In the genomic region with DNA sequence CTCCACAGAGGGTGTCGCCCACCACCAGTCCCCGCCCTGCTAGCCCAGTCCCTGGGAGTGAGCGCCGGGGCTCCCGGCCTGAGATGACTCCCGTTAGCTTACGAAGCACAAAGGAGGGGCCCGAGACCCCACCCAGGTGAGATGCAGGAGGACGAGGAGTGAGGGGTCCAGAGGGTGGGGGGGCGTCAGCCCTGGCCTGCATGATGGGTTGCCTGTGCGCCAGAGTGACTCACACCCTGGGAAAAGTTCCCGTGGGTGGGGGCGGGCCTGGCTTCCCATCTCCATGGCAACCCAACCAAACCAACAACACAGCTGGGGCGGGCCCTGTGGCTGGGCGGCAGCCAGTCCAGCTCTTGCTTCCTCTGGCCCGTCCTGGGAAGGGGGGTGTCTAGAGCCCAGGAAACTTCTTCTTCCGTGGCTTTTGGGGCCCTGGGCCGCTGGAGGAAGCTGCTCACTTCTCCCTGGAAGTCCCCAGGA, we compare ENCODE assay signal across 8 cellular contexts. TPM values are rescaled to one million over a fixed set of nuclear protein-coding genes. Genes with fewer than 3 reads are reported as not detected.
A peak's percentile ranks its signal among the peaks of the same experiment; 100 is the strongest.
DNase-seq lines count a peak whose midpoint lies in the region; ATAC-seq and TF ChIP-seq lines count a peak whose summit lies in the region.

No MANE protein-coding gene starts in this region.

- POLR2A ChIA-PET in OCI-LY7 (lab: Charles Lee), result no interaction called here

- BruUV-seq in OCI-LY7 (replicated peaks; lab: Mats Ljungman, UMichigan), result no TSS peak

- peak in 13 of 14 donors; percentile 46 to 96 (median 84) for DNase-seq in C1 segment of cervical spinal cord (lab: John Stamatoyannopoulos, UW)
- peak; percentile 74 for DNase-seq in SKM-1 treated with dmso at 0.1 percent for 144 hours (lab: John Stamatoyannopoulos, UW; ENCODE audit: unreplicated experiment)
- DNase-seq in astrocyte of the spinal cord (ENCODE audit: low read depth, low spot score), result peak; percentile 98
- DNase-seq in hepatocyte (ENCODE audit: low spot score), result peak; percentile 97
- peak; percentile 98 for DNase-seq in sigmoid colon
- no peak for DNase-seq in NCI-H128 (lab: John Stamatoyannopoulos, UW; ENCODE audit: unreplicated experiment)
- DNase-seq in OCI-LY7 (ENCODE audit: low spot score), result no peak

- CTCF ChIA-PET in OCI-LY7 (lab: Charles Lee; ENCODE audit: unreplicated experiment), result no interaction called here

- peak in 1 of 4 donors; percentile 37 for TF ChIP-seq EP300 in sigmoid colon (IDR thresholded peaks at IDR 0.05)

- in situ Hi-C loops in astrocyte of the spinal cord (cut with HindIII; ENCODE audit: low sequenced_read_pairs), result no loop called here

- ATAC-seq in HG03354 (IDR thresholded peaks at IDR 0.05; ENCODE audit: poor library complexity, severe bottlenecking, unreplicated experiment), result peak; percentile 49

- WGBS in hepatocyte (ENCODE audit: low lambda C conversion rate, missing lambda C conversion rate), result 41% methylated on average over 13 of the region's 18 CpGs
- WGBS in sigmoid colon, 2 donors, result 6 to 16% methylated on average over 18 of the region's 18 CpGs

- TF ChIP-seq POLR2A in sigmoid colon (IDR thresholded peaks at IDR 0.05), result no peak

- intact Hi-C loops in sigmoid colon (cut with DNase I), result no loop called here
- intact Hi-C loops in OCI-LY7 (cut with micrococcal nuclease; ENCODE audit: unreplicated experiment), result no loop called here

- no peak for TF ChIP-seq CTCF in astrocyte of the spinal cord (IDR thresholded peaks at IDR 0.05; ENCODE audit: low read depth, low read length)
- TF ChIP-seq CTCF in hepatocyte (IDR thresholded peaks at IDR 0.05; ENCODE audit: poor library complexity), result no peak
- no peak for TF ChIP-seq CTCF in sigmoid colon (IDR thresholded peaks at IDR 0.05)
- TF ChIP-seq CTCF in OCI-LY7 (conservative IDR thresholded peaks at IDR 0.05; ENCODE audit: low read length), result no peak

- no peak overlapping the region for H2AFZ ChIP-seq in hepatocyte
- no peak overlapping the region for H2AFZ ChIP-seq in OCI-LY7 (ENCODE audit: low read length)

- peaks cover 29% of the 10 kb centered on the region for H3K27me3 ChIP-seq in hepatocyte
- H3K27me3 ChIP-seq in sigmoid colon, result peaks cover 21 to 28% (median 27%) of the 10 kb centered on the region in 3 donors

- H3K4me1 ChIP-seq in hepatocyte (ENCODE audit: insufficient read depth) (peaks cover 18% of the 10 kb centered on the region), sigmoid colon (peaks cover 0 to 93% (median 79%) of the 10 kb centered on the region in 4 donors), OCI-LY7 (ENCODE audit: insufficient read depth, low read length, poor library complexity, severe bottlenecking) (peaks cover 8% of the 10 kb centered on the region)

- H3K79me2 ChIP-seq in hepatocyte (peaks cover 10% of the 10 kb centered on the region), OCI-LY7 (ENCODE audit: insufficient read depth, low read depth, low read length) (no peaks in the 10 kb centered on the region)

- H3K9me2 ChIP-seq in hepatocyte (replicated peaks; ENCODE audit: insufficient read depth) (no peaks in the 10 kb centered on the region), OCI-LY7 (ENCODE audit: insufficient read depth, low read length) (no peaks in the 10 kb centered on the region)

- H4K20me1 ChIP-seq in hepatocyte (ENCODE audit: insufficient read depth, poor library complexity, severe bottlenecking) (no peaks in the 10 kb centered on the region), OCI-LY7 (ENCODE audit: insufficient read depth, low read length) (no peaks in the 10 kb centered on the region)

- H3K36me3 ChIP-seq in hepatocyte (replicated peaks; ENCODE audit: insufficient read depth, low read depth), result no peaks in the 10 kb centered on the region
- no peaks in the 10 kb centered on the region for H3K36me3 ChIP-seq in sigmoid colon
- peaks cover 4% of the 10 kb centered on the region; the same call in 1 of the 2 replicates for H3K36me3 ChIP-seq in OCI-LY7 (ENCODE audit: insufficient read depth, low read length)

- H3K27ac ChIP-seq in hepatocyte (no peak overlapping the region), sigmoid colon (peak overlapping the region; percentile 86 to 94 (median 88)), OCI-LY7 (ENCODE audit: low read depth, low read length, poor library complexity, severe bottlenecking) (no peak overlapping the region)

- H3K4me2 ChIP-seq in hepatocyte (peak overlapping the region; percentile 16), OCI-LY7 (ENCODE audit: low read length) (no peak overlapping the region)

- H3K9me3 ChIP-seq in hepatocyte (ENCODE audit: low read depth), result no peaks in the 10 kb centered on the region
- no peaks in the 10 kb centered on the region for H3K9me3 ChIP-seq in sigmoid colon
- H3K9me3 ChIP-seq in OCI-LY7 (ENCODE audit: low read length), result no peaks in the 10 kb centered on the region

- H3K4me3 ChIP-seq in astrocyte of the spinal cord (ENCODE audit: low read depth, low read length), result no peak overlapping the region
- no peak overlapping the region for H3K4me3 ChIP-seq in hepatocyte
- peak overlapping the region in 3 of 4 donors; percentile 26 to 34 (median 29) for H3K4me3 ChIP-seq in sigmoid colon
- no peak overlapping the region for H3K4me3 ChIP-seq in OCI-LY7 (ENCODE audit: low read depth, low read length, poor library complexity, severe bottlenecking)

RNA-seq across cellular contexts. Expression of gene GAS2L1, which starts 4.5 kb away (rescaled TPM):
- 10.4 and 11.7 TPM in 2 replicates for total RNA-seq in hepatocyte
- 34.0 and 46.0 TPM in 2 replicates for polyA plus RNA-seq in hepatocyte
- total RNA-seq in sigmoid colon, result 10 to 100 TPM; 14.0 to 25.2 (median 19.3) TPM
- 10 to 100 TPM; 12.0 to 27.5 (median 23.8) TPM for polyA plus RNA-seq in sigmoid colon
- total RNA-seq in OCI-LY7 (2014; rRNA removed; shearing (Covaris generic)), result not detected in 2 replicates
- total RNA-seq in OCI-LY7 (2022), result not detected in 2 replicates

RNA-seq across cellular contexts. Expression of gene RASL10A, which starts 4.6 kb away (rescaled TPM):
- total RNA-seq in hepatocyte (0.33 and 1.7 TPM in 2 replicates), sigmoid colon (1 to 10 TPM in 2 of 4 donors, under 1 TPM in 2; 0.33 to 1.7 (median 0.92) TPM), OCI-LY7 (2022) (23.3 and 23.7 TPM in 2 replicates)
- polyA plus RNA-seq in hepatocyte (5.3 and 6.3 TPM in 2 replicates), sigmoid colon (1 to 10 TPM in 1 of 3 donors, not detected in 2; 3.0 TPM)
- 2.7 and 5.2 TPM in 2 replicates for total RNA-seq in OCI-LY7 (2014; rRNA removed; shearing (Covaris generic))

RNA-seq across cellular contexts. Expression of gene EWSR1, which starts 42.8 kb away (rescaled TPM):
- total RNA-seq in hepatocyte, result 161 TPM in 2 replicates
- 269 and 315 TPM in 2 replicates for polyA plus RNA-seq in hepatocyte
- total RNA-seq in sigmoid colon, result 100 to 1,000 TPM; 170 to 233 (median 177) TPM
- 100 to 1,000 TPM in 1 of 3 donors, 10 to 100 TPM in 2; 81.4 to 182 (median 83.5) TPM for polyA plus RNA-seq in sigmoid colon
- total RNA-seq in OCI-LY7 (2014; rRNA removed; shearing (Covaris generic)), result 270 and 311 TPM in 2 replicates
- total RNA-seq in OCI-LY7 (2022), result 333 and 375 TPM in 2 replicates

RNA-seq across cellular contexts. Expression of gene RHBDD3, which starts 43.1 kb away (rescaled TPM):
- 25.8 and 27.2 TPM in 2 replicates for total RNA-seq in hepatocyte
- 46.7 and 58.1 TPM in 2 replicates for polyA plus RNA-seq in hepatocyte
- total RNA-seq in sigmoid colon, result 10 to 100 TPM; 16.1 to 20.5 (median 18.0) TPM
- 10 to 100 TPM in 1 of 3 donors, 1 to 10 TPM in 2; 5.4 to 40.7 (median 8.3) TPM for polyA plus RNA-seq in sigmoid colon
- 37.9 and 44.5 TPM in 2 replicates for total RNA-seq in OCI-LY7 (2014; rRNA removed; shearing (Covaris generic))
- 38.6 and 39.2 TPM in 2 replicates for total RNA-seq in OCI-LY7 (2022)

Comparison
In these comparisons a context has a peak if more than half of its experiments do, and no peak if none do; other contexts are left out.
1. DNase-seq: peak in C1 segment of cervical spinal cord (13 of 14), SKM-1 treated with dmso at 0.1 percent for 144 hours (single experiment), astrocyte of the spinal cord (single experiment), hepatocyte (single experiment) and sigmoid colon (single experiment); none in NCI-H128 (single experiment) and OCI-LY7 (single experiment).
2. H3K4me3 ChIP-seq: peak in sigmoid colon (3 of 4); none in astrocyte of the spinal cord (single experiment), hepatocyte (single experiment) and OCI-LY7 (single experiment).
3. H3K27ac ChIP-seq: peak in sigmoid colon (4 of 4); none in hepatocyte (single experiment) and OCI-LY7 (single experiment).
4. RNA of gene GAS2L1, which starts 4.5 kb away (total RNA-seq): 14.0 to 25.2 TPM in sigmoid colon and 10.4 to 11.7 TPM in hepatocyte; not detected in OCI-LY7; every median in the first group is over 10 times any median in the second.